ENCODE assay signal across 1 cellular context in the genomic region with DNA sequence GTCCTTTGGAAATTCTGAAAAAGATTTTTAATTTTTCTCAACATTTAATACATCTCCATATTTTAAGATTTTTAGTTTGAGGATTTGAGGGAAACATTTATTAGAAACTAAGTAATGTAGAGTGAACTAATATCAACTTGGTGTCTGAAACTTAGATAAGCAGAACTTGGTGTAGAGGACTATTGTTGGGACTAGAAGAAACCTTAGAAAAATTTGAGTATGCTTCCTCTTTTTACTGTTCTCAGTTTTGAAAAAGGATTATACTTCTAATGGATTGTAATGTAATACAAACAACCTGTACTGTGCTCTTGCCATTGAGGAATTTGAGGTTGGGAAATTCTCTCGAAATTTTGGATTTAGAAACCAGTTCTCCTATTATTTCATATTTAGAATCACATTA.
TF ChIP-seq lines count a peak whose summit lies in the region.

No MANE protein-coding gene starts in this region.

TF ChIP-seq in IMR-90, 13 proteins besides CTCF, POLR2A, EP300 and RAD21 (continued from another document):
- TF ChIP-seq FOS (IDR thresholded peaks at IDR 0.05; ENCODE audit: low read depth, low read length), result no peak
- TF ChIP-seq, protein P1, sequence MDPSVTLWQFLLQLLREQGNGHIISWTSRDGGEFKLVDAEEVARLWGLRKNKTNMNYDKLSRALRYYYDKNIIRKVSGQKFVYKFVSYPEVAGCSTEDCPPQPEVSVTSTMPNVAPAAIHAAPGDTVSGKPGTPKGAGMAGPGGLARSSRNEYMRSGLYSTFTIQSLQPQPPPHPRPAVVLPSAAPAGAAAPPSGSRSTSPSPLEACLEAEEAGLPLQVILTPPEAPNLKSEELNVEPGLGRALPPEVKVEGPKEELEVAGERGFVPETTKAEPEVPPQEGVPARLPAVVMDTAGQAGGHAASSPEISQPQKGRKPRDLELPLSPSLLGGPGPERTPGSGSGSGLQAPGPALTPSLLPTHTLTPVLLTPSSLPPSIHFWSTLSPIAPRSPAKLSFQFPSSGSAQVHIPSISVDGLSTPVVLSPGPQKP (IDR thresholded peaks at IDR 0.05; ENCODE audit: borderline replicate concordance, low read depth, low read length), result no peak
- no peak for TF ChIP-seq CHD1 (IDR thresholded peaks at IDR 0.05; ENCODE audit: low read depth, low read length)
- no peak for TF ChIP-seq MAZ (IDR thresholded peaks at IDR 0.05; ENCODE audit: borderline replicate concordance, low read depth, low read length)
- TF ChIP-seq CEBPB (IDR thresholded peaks at IDR 0.05; ENCODE audit: low read depth, low read length), result no peak
- no peak for TF ChIP-seq RCOR1 (IDR thresholded peaks at IDR 0.05; ENCODE audit: insufficient replicate concordance, low read length)
- TF ChIP-seq SMC3 (IDR thresholded peaks at IDR 0.05; ENCODE audit: low read depth, low read length), result no peak
- no peak for TF ChIP-seq BHLHE40 (IDR thresholded peaks at IDR 0.05; ENCODE audit: low read depth, low read length)
- TF ChIP-seq NFE2L2 (IDR thresholded peaks at IDR 0.05; ENCODE audit: low read depth, low read length), result no peak
